Comparison of ENCODE assay signal across 9 cellular contexts in the genomic region with DNA sequence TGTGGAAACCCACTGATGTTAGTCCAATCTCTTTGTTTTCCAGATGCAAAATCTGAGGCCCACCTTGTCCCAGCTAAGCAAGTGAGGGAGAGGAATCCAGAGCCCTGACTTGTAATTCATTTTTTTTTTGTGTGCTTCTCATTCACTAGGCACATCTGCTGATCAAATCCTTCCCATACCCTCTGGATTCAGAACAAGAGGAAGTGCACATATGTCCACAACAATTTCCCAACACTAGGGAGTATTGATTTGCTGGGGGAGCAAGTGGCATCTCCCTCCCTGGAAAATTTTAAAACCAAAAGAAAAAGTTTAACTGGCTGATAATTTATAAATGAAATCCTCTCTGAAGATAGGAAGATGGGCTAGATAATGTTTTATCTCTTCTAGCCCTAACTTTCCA.
DNase-seq lines count a peak whose midpoint lies in the region; ATAC-seq and TF ChIP-seq lines count a peak whose summit lies in the region.
"Had no signal": no experiment of that assay in that cellular context is flagged by ENCODE, and none has a peak within 500 bp of the region (broad histone marks: within the 10 kb centered on the region; RNA-seq: fewer than 3 reads in every experiment).

No MANE protein-coding gene starts in this region.

- no peaks in the 10 kb centered on the region for H3K27me3 ChIP-seq in muscle layer of colon (ENCODE audit: control insufficient read depth in 1 of 2, insufficient read depth in 2 of 2, low read length in 2 of 2)

- in situ Hi-C loops in KBM-7 (cut with MboI; ENCODE audit: low pct_unique_long_range_greater_than_20kb, low sequenced_read_pairs), result no loop called here

- TF ChIP-seq CTCF in brain (conservative IDR thresholded peaks at IDR 0.05), result no peak

- intact Hi-C loops in posterior cingulate gyrus (cut with DNase I), result loop anchor here (5.0 to 10.0 kb wide), 2 partner anchors 499 to 1136 kb away; partner anchors contain the start of gene PDS5B

- ATAC-seq in GM19324 (IDR thresholded peaks at IDR 0.05; ENCODE audit: low FRiP score, unreplicated experiment), result no peak

- DNase-seq in KBM-7 (peak; percentile 18), posterior cingulate gyrus (no peak), DMS153 treated with DMSO at 0.1 percent for 48 hours (lab: John Stamatoyannopoulos, UW; ENCODE audit: unreplicated experiment) (no peak), inferior parietal cortex (ENCODE audit: extremely low spot score) (no peak)

- peak overlapping the region; percentile 37 for H3K27ac ChIP-seq in muscle layer of colon (ENCODE audit: low read depth, low read length)

- H3K4me1 ChIP-seq in muscle layer of colon (ENCODE audit: insufficient read depth, low read length), result peaks cover 38% of the 10 kb centered on the region

- H3K4me1 Mint-ChIP-seq in brain, result peaks cover 32% of the 10 kb centered on the region

- H3K27me3 Mint-ChIP-seq in brain, result no peaks in the 10 kb centered on the region

- peaks cover 0 to 13% (median 4%) of the 10 kb centered on the region in 5 experiments for H3K9me3 Mint-ChIP-seq in brain

- H3K36me3 Mint-ChIP-seq in brain, result no peaks in the 10 kb centered on the region

- no peaks in the 10 kb centered on the region for H3K9me3 ChIP-seq in muscle layer of colon (ENCODE audit: low read length)

- peak overlapping the region; percentile 39; the same call in 1 of the 2 replicates for H3K4me3 ChIP-seq in GM08714 (ENCODE audit: low read length)
- no peak overlapping the region for H3K4me3 ChIP-seq in muscle layer of colon (ENCODE audit: low read depth in 1 of 2, low read length in 2 of 2)

- no peaks in the 10 kb centered on the region for H3K36me3 ChIP-seq in muscle layer of colon (ENCODE audit: insufficient read depth, low read length)

- peak overlapping the region in 3 of 5 experiments; percentile 76 to 91 (median 77) for H3K27ac Mint-ChIP-seq in brain

- H3K4me3 Mint-ChIP-seq in brain, result peak overlapping the region in 1 of 5 experiments; percentile 30
- H3K4me3 Mint-ChIP-seq: neural crest cell had no signal

- no peak overlapping the region for H3K9ac ChIP-seq in muscle layer of colon (ENCODE audit: low read length)
